In genomic region chr9:96484521-96484931, GRCh38 we compare ENCODE assay signal across 11 cellular contexts. TPM values are rescaled to one million over a fixed set of nuclear protein-coding genes. Genes with fewer than 3 reads are reported as not detected.
DNase-seq lines count a peak whose midpoint lies in the region; ATAC-seq, FAIRE-seq and TF ChIP-seq lines count a peak whose summit lies in the region.
"Had no signal": no experiment of that assay in that cellular context is flagged by ENCODE, and none has a peak within 500 bp of the region (broad histone marks: within the 10 kb centered on the region; RNA-seq: fewer than 3 reads in every experiment).

No MANE protein-coding gene starts in this region.

- no peak for TF ChIP-seq CTCF in D721Med (IDR thresholded peaks at IDR 0.05; ENCODE audit: insufficient read depth, missing control alignments)

- WGBS in mesendoderm (ENCODE audit: extremely low coverage, insufficient coverage, low lambda C conversion rate): no CpG with 5 or more reads among the region's 4 CpGs

- no peak overlapping the region for H2BK5ac ChIP-seq in mesendoderm (ENCODE audit: low read length)

- H3K27ac Mint-ChIP-seq in activated naive CD8-positive, alpha-beta T cell treated with anti-CD3 and anti-CD28 coated beads, Interleukin-2, amount 50 U/mL, for 24 hours: no peak overlapping the region
- H3K27ac Mint-ChIP-seq in activated naive CD8-positive, alpha-beta T cell treated with anti-CD3 and anti-CD28 coated beads for 36 hours: no peak overlapping the region

- H2BK120ac ChIP-seq in mesendoderm (ENCODE audit: low read depth, low read length): no peak overlapping the region

- H3K4me2 ChIP-seq in mesendoderm (ENCODE audit: low read length): no peak overlapping the region

- no peak overlapping the region for H3K18ac ChIP-seq in mesendoderm (ENCODE audit: low read length)

- H3K27me3 ChIP-seq in mesendoderm (ENCODE audit: insufficient read depth, low read length, poor library complexity): no peaks in the 10 kb centered on the region

- H2AK5ac ChIP-seq in mesendoderm (ENCODE audit: low read length): no peak overlapping the region

- no peaks in the 10 kb centered on the region for H3K79me1 ChIP-seq in mesendoderm (ENCODE audit: low read length)

- H3K27ac ChIP-seq in mesendoderm (ENCODE audit: low read depth, low read length): no peak overlapping the region

- H3K23ac ChIP-seq in mesendoderm (ENCODE audit: low read length): no peak overlapping the region

- no peak overlapping the region for H3K9ac ChIP-seq in mesendoderm (ENCODE audit: low read length)

- no peak overlapping the region for H2BK15ac ChIP-seq in mesendoderm (replicated peaks; ENCODE audit: low read depth)

- H3K4me3 ChIP-seq in mesendoderm (ENCODE audit: low read length): no peak overlapping the region

- H3K36me3 ChIP-seq in mesendoderm (ENCODE audit: control insufficient read depth, insufficient read depth, low read length): peaks cover 3% of the 10 kb centered on the region

- no peak overlapping the region for H3K56ac ChIP-seq in mesendoderm (ENCODE audit: low read length)

- no peak overlapping the region for H3K4me3 Mint-ChIP-seq in activated naive CD8-positive, alpha-beta T cell treated with anti-CD3 and anti-CD28 coated beads, Interleukin-2, amount 50 U/mL, for 24 hours
- no peak overlapping the region for H3K4me3 Mint-ChIP-seq in activated naive CD8-positive, alpha-beta T cell treated with anti-CD3 and anti-CD28 coated beads for 36 hours

- no peaks in the 10 kb centered on the region for H3K79me2 ChIP-seq in mesendoderm (ENCODE audit: control insufficient read depth, insufficient read depth, low read length)

- no peaks in the 10 kb centered on the region for H3K27me3 Mint-ChIP-seq in activated naive CD8-positive, alpha-beta T cell treated with anti-CD3 and anti-CD28 coated beads, Interleukin-2, amount 50 U/mL, for 24 hours
- H3K27me3 Mint-ChIP-seq in activated naive CD8-positive, alpha-beta T cell treated with anti-CD3 and anti-CD28 coated beads for 36 hours: no peaks in the 10 kb centered on the region

- H3K9me3 Mint-ChIP-seq in activated naive CD8-positive, alpha-beta T cell treated with anti-CD3 and anti-CD28 coated beads, Interleukin-2, amount 50 U/mL, for 24 hours: no peaks in the 10 kb centered on the region
- H3K9me3 Mint-ChIP-seq in activated naive CD8-positive, alpha-beta T cell treated with anti-CD3 and anti-CD28 coated beads for 36 hours: no peaks in the 10 kb centered on the region

- no peak overlapping the region for H4K8ac ChIP-seq in mesendoderm (ENCODE audit: low read depth, low read length)

- no peak for DNase-seq in activated naive CD8-positive, alpha-beta T cell treated with anti-CD3 and anti-CD28 coated beads, Interleukin-2, amount 50 U/mL, for 24 hours
- DNase-seq in activated naive CD8-positive, alpha-beta T cell treated with anti-CD3 and anti-CD28 coated beads for 36 hours: no peak
- DNase-seq in MV-4-11 (lab: John Stamatoyannopoulos, UW) (peak; percentile 65), NCI-H187 treated with DMSO at 0.1 percent for 48 hours (lab: John Stamatoyannopoulos, UW) (no peak), SHP77 (lab: John Stamatoyannopoulos, UW) (no peak), mesendoderm (no peak), D721Med (ENCODE audit: insufficient read length, low spot score) (no peak)
- DNase-seq: AML-193, kidney glomerular epithelial cell, NCI-H748 treated with DMSO at 0.1 percent for 48 hours had no signal

- no peak for FAIRE-seq in D721Med (lab: Jason Lieb, UNC)

- peaks cover 18% of the 10 kb centered on the region for H3K4me1 Mint-ChIP-seq in activated naive CD8-positive, alpha-beta T cell treated with anti-CD3 and anti-CD28 coated beads, Interleukin-2, amount 50 U/mL, for 24 hours
- peaks cover 6% of the 10 kb centered on the region for H3K4me1 Mint-ChIP-seq in activated naive CD8-positive, alpha-beta T cell treated with anti-CD3 and anti-CD28 coated beads for 36 hours

- H3K4me1 ChIP-seq in mesendoderm (ENCODE audit: control insufficient read depth, low read depth, low read length): no peaks in the 10 kb centered on the region

- peak; percentile 74 for ATAC-seq in activated naive CD8-positive, alpha-beta T cell treated with anti-CD3 and anti-CD28 coated beads, Interleukin-2, amount 50 U/mL, for 24 hours
- peak; percentile 95 for ATAC-seq in HG02763 (IDR thresholded peaks at IDR 0.05; ENCODE audit: unreplicated experiment)

- no peak overlapping the region for H3K4ac ChIP-seq in mesendoderm (ENCODE audit: low read depth, low read length)

- peaks cover 30% of the 10 kb centered on the region for H3K36me3 Mint-ChIP-seq in activated naive CD8-positive, alpha-beta T cell treated with anti-CD3 and anti-CD28 coated beads, Interleukin-2, amount 50 U/mL, for 24 hours (ENCODE audit: low read depth)
- peaks cover 9% of the 10 kb centered on the region for H3K36me3 Mint-ChIP-seq in activated naive CD8-positive, alpha-beta T cell treated with anti-CD3 and anti-CD28 coated beads for 36 hours

- H4K5ac ChIP-seq in mesendoderm (ENCODE audit: low read length): no peak overlapping the region

RNA-seq across cellular contexts. Expression of gene HABP4, which starts 34.6 kb away (rescaled TPM):
- 1 to 10 TPM; 6.1 to 7.2 TPM for total RNA-seq in activated naive CD8-positive, alpha-beta T cell treated with anti-CD3 and anti-CD28 coated beads for 36 hours
- 9.2 TPM for polyA plus RNA-seq in mesendoderm (2013, experiment 1 of 2)
- 9.3 TPM for polyA plus RNA-seq in mesendoderm (2013, experiment 2 of 2)
